Comparison of ENCODE assay signal across 21 cellular contexts in genomic region chr21:36501589-36501892, GRCh38. TPM values are rescaled to one million over a fixed set of nuclear protein-coding genes. Genes with fewer than 3 reads are reported as not detected.
DNase-seq lines count a peak whose midpoint lies in the region; ATAC-seq, FAIRE-seq and TF ChIP-seq lines count a peak whose summit lies in the region.
"Had no signal": no experiment of that assay in that cellular context is flagged by ENCODE, and none has a peak within 500 bp of the region (broad histone marks: within the 10 kb centered on the region; RNA-seq: fewer than 3 reads in every experiment).

No MANE protein-coding gene starts in this region.

- H2AFZ ChIP-seq in HepG2 (ENCODE audit: low read length) = no peak overlapping the region
- H2AFZ ChIP-seq: GM23338 had no signal

- CTCF ChIA-PET in A673 (lab: Charles Lee) (interaction anchor here (0.7 kb wide), 1 partner anchor 441 kb away, joined by 3 read pairs; no protein-coding TSS in a partner anchor), HepG2 (lab: Yijun Ruan, JAX; ENCODE audit: low intra/inter-chr PET ratio, low total read pairs) (no interaction called here)

- intact Hi-C loops in A673 (cut with micrococcal nuclease; ENCODE audit: unreplicated experiment) (loop anchor here (10.0 kb wide), 2 partner anchors 213 to 353 kb away; no protein-coding TSS in a partner anchor), HepG2 (cut with micrococcal nuclease; ENCODE audit: unreplicated experiment) (loop anchor here (10.0 kb wide), 1 partner anchor 83 kb away; no protein-coding TSS in a partner anchor)

- in situ Hi-C loops in HepG2 (cut with HindIII; ENCODE audit: extremely low pct_ligation_motif_present, low pct_unique_long_range_greater_than_20kb) = loop anchor here (5.0 kb wide), 1 partner anchor 426 kb away; no protein-coding TSS in a partner anchor

- no peaks in the 10 kb centered on the region for H3K9me3 Mint-ChIP-seq in chondrocyte (ENCODE audit: low read depth)
- H3K9me3 Mint-ChIP-seq in natural killer cell treated with Interleukin-12 subunit alpha and Interleukin-12 subunit beta and Interleukin-15 and Interleukin-18, amount 100 ng/mL, for 72 hours = no peaks in the 10 kb centered on the region
- H3K9me3 Mint-ChIP-seq: CD4-positive, alpha-beta T cell had no signal

- peak overlapping the region; percentile 51 for H3K4me2 ChIP-seq in HepG2 (ENCODE audit: low read depth, low read length)
- H3K4me2 ChIP-seq: BLaER1 treated with 17β-estradiol and CSF1 and Interleukin-3, amounts not matched to agents 10 nM and 100 nM; GM23338 had no signal

- WGBS in HepG2 (ENCODE audit: low lambda C conversion rate) = 5% methylated on average over 4 of the region's 4 CpGs

- H3K9me3 ChIP-seq in A673 (ENCODE audit: low read depth, low read length, poor library complexity, severe bottlenecking) = no peaks in the 10 kb centered on the region
- no peaks in the 10 kb centered on the region for H3K9me3 ChIP-seq in HepG2 (ENCODE audit: low read length)
- H3K9me3 ChIP-seq: BLaER1 treated with 17β-estradiol and CSF1 and Interleukin-3, amounts not matched to agents 10 nM and 100 nM had no signal

- no peaks in the 10 kb centered on the region for H3K27me3 Mint-ChIP-seq in chondrocyte (ENCODE audit: low read depth)
- H3K27me3 Mint-ChIP-seq in natural killer cell treated with Interleukin-12 subunit alpha and Interleukin-12 subunit beta and Interleukin-15 and Interleukin-18, amount 100 ng/mL, for 72 hours = no peaks in the 10 kb centered on the region

- BruUV-seq in A673 (replicated peaks; lab: Mats Ljungman, UMichigan) (no TSS peak), HepG2 (replicated peaks; lab: Mats Ljungman, UMichigan) (no TSS peak)

- no peak for TF ChIP-seq EP300 in HepG2 (IDR thresholded peaks at IDR 0.05; ENCODE audit: low read depth in 2 of 2, low read length in 2 of 2)
- no peak for TF ChIP-seq EP300 in HepG2 (CRISPR knock-in tag; IDR thresholded peaks at IDR 0.05; ENCODE audit: borderline replicate concordance)

- H3K4me1 Mint-ChIP-seq in chondrocyte (ENCODE audit: low read depth) = peaks cover 25% of the 10 kb centered on the region
- peaks cover 4 to 16% of the 10 kb centered on the region in 2 donors for H3K4me1 Mint-ChIP-seq in natural killer cell treated with Interleukin-12 subunit alpha and Interleukin-12 subunit beta and Interleukin-15 and Interleukin-18, amount 100 ng/mL, for 72 hours (ENCODE audit: low read depth in 2 of 2)

- no peak for TF ChIP-seq RAD21 in HepG2 (CRISPR knock-in tag; IDR thresholded peaks at IDR 0.05)

- H3K36me3 Mint-ChIP-seq in chondrocyte (ENCODE audit: low read depth) = no peaks in the 10 kb centered on the region
- no peaks in the 10 kb centered on the region for H3K36me3 Mint-ChIP-seq in natural killer cell treated with Interleukin-12 subunit alpha and Interleukin-12 subunit beta and Interleukin-15 and Interleukin-18, amount 100 ng/mL, for 72 hours

- H3K27ac Mint-ChIP-seq in chondrocyte (ENCODE audit: unreplicated experiment) = peak overlapping the region; percentile 70
- H3K27ac Mint-ChIP-seq in natural killer cell treated with Interleukin-12 subunit alpha and Interleukin-12 subunit beta and Interleukin-15 and Interleukin-18, amount 100 ng/mL, for 72 hours = no peak overlapping the region
- H3K27ac Mint-ChIP-seq: CD4-positive, alpha-beta T cell; GM23338 had no signal

- H3K27me3 ChIP-seq in A673 (replicated peaks; ENCODE audit: insufficient read depth, low read depth, low read length, poor library complexity) (no peaks in the 10 kb centered on the region), HepG2 (ENCODE audit: control insufficient read depth in 1 of 2, insufficient read depth in 2 of 2, low read length in 2 of 2) (peaks cover 0 to 12% of the 10 kb centered on the region in 2 experiments; a peak in 3 of 5 replicates)
- H3K27me3 ChIP-seq: BLaER1 treated with 17β-estradiol and CSF1 and Interleukin-3, amounts not matched to agents 10 nM and 100 nM had no signal

- no peak for DNase-seq in A673 (ENCODE audit: low spot score)
- DNase-seq in chondrocyte (ENCODE audit: low spot score) = no peak
- DNase-seq in HepG2 (ENCODE audit: low spot score) = no peak
- no peak for DNase-seq in natural killer cell treated with Interleukin-12 subunit alpha and Interleukin-12 subunit beta and Interleukin-15 and Interleukin-18, amount 100 ng/mL, for 72 hours (ENCODE audit: low spot score)
- DNase-seq in NCI-H1694 treated with DMSO at 0.1 percent for 48 hours (lab: John Stamatoyannopoulos, UW) = no peak
- no peak for DNase-seq in occipital lobe (lab: John Stamatoyannopoulos, UW)
- DNase-seq in NOMO-1 treated with DMSO at 0.1 percent for 48 hours (lab: John Stamatoyannopoulos, UW; ENCODE audit: unreplicated experiment) = no peak
- no peak for DNase-seq in foreskin melanocyte
- DNase-seq: 8988T; ACHN; Calu3; CD4-positive, alpha-beta T cell; DMS 273 treated with DMSO at 0.1 percent for 48 hours; DMS79; H7 had no signal

- no peak for TF ChIP-seq POLR2A in HepG2 (IDR thresholded peaks at IDR 0.05; ENCODE audit: insufficient read depth in 1 of 2, low read depth in 2 of 2, low read length in 2 of 2)

- no peak for FAIRE-seq in HepG2 (lab: Jason Lieb, UNC)
- FAIRE-seq: GM12878, GM18507, HTR-8/SVneo had no signal

- no peaks in the 10 kb centered on the region for H4K20me1 ChIP-seq in HepG2 (ENCODE audit: insufficient read depth, low read length)
- H4K20me1 ChIP-seq: BLaER1 treated with 17β-estradiol and CSF1 and Interleukin-3, amounts not matched to agents 10 nM and 100 nM had no signal

- H3K36me3 ChIP-seq in A673 (ENCODE audit: insufficient read depth, low read length, poor library complexity, severe bottlenecking) (no peaks in the 10 kb centered on the region), HepG2 (replicated peaks in 1 of 2; ENCODE audit: control insufficient read depth in 1 of 2, insufficient read depth in 2 of 2, low read length in 2 of 2) (no peaks in the 10 kb centered on the region)
- H3K36me3 ChIP-seq: BLaER1 treated with 17β-estradiol and CSF1 and Interleukin-3, amounts not matched to agents 10 nM and 100 nM had no signal

- H3K79me2 ChIP-seq in HepG2 (ENCODE audit: insufficient read depth, low read length) = no peaks in the 10 kb centered on the region

- H3K9ac ChIP-seq in HepG2 (ENCODE audit: insufficient read depth, low read depth, low read length) = no peak overlapping the region
- H3K9ac ChIP-seq: BLaER1 treated with 17β-estradiol and CSF1 and Interleukin-3, amounts not matched to agents 10 nM and 100 nM had no signal

- H3K4me1 ChIP-seq in A673 (ENCODE audit: insufficient read depth, low read length, poor library complexity, severe bottlenecking) (peaks cover 37% of the 10 kb centered on the region), HepG2 (ENCODE audit: insufficient read depth, low read length) (peaks cover 42% of the 10 kb centered on the region)

- TF ChIP-seq CTCF in A673 (conservative IDR thresholded peaks at IDR 0.05; ENCODE audit: low read depth, low read length) (no peak), chondrocyte (IDR thresholded peaks at IDR 0.05) (no peak), HepG2 (CRISPR knock-in tag; IDR thresholded peaks at IDR 0.05) (peak; percentile 26; the same call in 1 of the 2 replicates)

- POLR2A ChIA-PET in A673 (lab: Charles Lee; ENCODE audit: low non-redundant PET) (no interaction called here), HepG2 (lab: Yijun Ruan, JAX) (no interaction called here)

- peak overlapping the region; percentile 23 for H3K27ac ChIP-seq in A673 (ENCODE audit: low read depth, low read length, poor library complexity, severe bottlenecking)
- H3K27ac ChIP-seq in HepG2 (ENCODE audit: extremely low read length, insufficient read depth, low read length) = no peak overlapping the region
- H3K27ac ChIP-seq: BLaER1 treated with 17β-estradiol and CSF1 and Interleukin-3, amounts not matched to agents 10 nM and 100 nM had no signal

- peak; percentile 33 for ATAC-seq in HepG2
- ATAC-seq in natural killer cell treated with Interleukin-12 subunit alpha and Interleukin-12 subunit beta and Interleukin-15 and Interleukin-18, amount 100 ng/mL, for 72 hours = no peak
- ATAC-seq: GM12878, GM23338 had no signal

- H3K4me3 Mint-ChIP-seq in chondrocyte (ENCODE audit: unreplicated experiment) = no peak overlapping the region
- peak overlapping the region; percentile 25 for H3K4me3 Mint-ChIP-seq in natural killer cell treated with Interleukin-12 subunit alpha and Interleukin-12 subunit beta and Interleukin-15 and Interleukin-18, amount 100 ng/mL, for 72 hours
- H3K4me3 Mint-ChIP-seq: CD4-positive, alpha-beta T cell; GM23338 had no signal

- H3K4me3 ChIP-seq in A673 (ENCODE audit: low read depth, low read length, poor library complexity, severe bottlenecking) = no peak overlapping the region
- no peak overlapping the region for H3K4me3 ChIP-seq in HepG2 (replicated peaks in 1 of 3; ENCODE audit: insufficient read depth in 1 of 3, low read depth in 2 of 3, low read length in 3 of 3)
- H3K4me3 ChIP-seq: BLaER1 treated with 17β-estradiol and CSF1 and Interleukin-3, amounts not matched to agents 10 nM and 100 nM; GM12878; GM23338 had no signal

RNA-seq across cellular contexts. Expression of gene CLDN14, which starts 21.6 kb away (rescaled TPM):
- total RNA-seq in A673 (2021) (not detected in 2 replicates), chondrocyte (not detected in 3 replicates), HepG2 (2016; rRNA removed; fragmentation: Illumina TruSeq; extraction: Trizol) (0.77 and 1.1 TPM in 2 replicates), occipital lobe (not detected)
- total RNA-seq in HepG2 (2016; cell fraction: cytosol; rRNA removed; fragmentation: Illumina TruSeq; extraction: Trizol; ENCODE audit: low read depth) = 0.71 and 1.1 TPM in 2 replicates
- total RNA-seq in HepG2 (2016; cell fraction: insoluble cytoplasmic fraction; rRNA removed; fragmentation: Illumina TruSeq; extraction: Trizol) = 0.85 and 1.2 TPM in 2 replicates
- total RNA-seq in HepG2 (2016; cell fraction: membrane; rRNA removed; fragmentation: Illumina TruSeq; extraction: Trizol) = 1.3 and 1.5 TPM in 2 replicates
- 1.1 and 1.3 TPM in 2 replicates for total RNA-seq in HepG2 (2016; cell fraction: nucleus; rRNA removed; fragmentation: Illumina TruSeq; extraction: Trizol)
- 1.4 and 3.7 TPM in 2 replicates for polyA plus RNA-seq in HepG2 (2011; rRNA removed)
- polyA plus RNA-seq in HepG2 (2011; cell fraction: cytosol; rRNA removed) = 2.5 and 2.9 TPM in 2 replicates
- polyA plus RNA-seq in HepG2 (2011; cell fraction: nucleus; rRNA removed) = 4.2 and 6.3 TPM in 2 replicates
- 3.3 and 6.2 TPM in 2 replicates for polyA plus RNA-seq in HepG2 (2012)
- polyA plus RNA-seq in HepG2 (2016; cell fraction: cytosol; fragmentation: Illumina TruSeq; extraction: Trizol; ENCODE audit: low read depth) = 0.24 and 0.27 TPM in 2 replicates
- polyA plus RNA-seq in HepG2 (2016; cell fraction: insoluble cytoplasmic fraction; fragmentation: Illumina TruSeq; extraction: Trizol; ENCODE audit: low read depth) = 0.56 and 0.57 TPM in 2 replicates
- polyA plus RNA-seq in HepG2 (2016; cell fraction: membrane; fragmentation: Illumina TruSeq; extraction: Trizol; ENCODE audit: low read depth) = 0.61 and 0.64 TPM in 2 replicates
- polyA plus RNA-seq in HepG2 (2016; cell fraction: nucleus; fragmentation: Illumina TruSeq; extraction: Trizol; ENCODE audit: insufficient read depth, low read depth) = 1.1 and 1.4 TPM in 2 replicates
- 5.6 TPM in 1 of 2 replicates, not detected in the other for polyA minus RNA-seq in HepG2 (2011; rRNA and poly(A)+ RNA removed; ENCODE audit: low replicate concordance)
- polyA minus RNA-seq in HepG2 (2011; cell fraction: cytosol; rRNA and poly(A)+ RNA removed) = 1.1 and 2.0 TPM in 2 replicates
- polyA minus RNA-seq in HepG2 (2011; cell fraction: nucleus; rRNA and poly(A)+ RNA removed) = 2.8 and 5.1 TPM in 2 replicates
- not detected for total RNA-seq in natural killer cell treated with Interleukin-12 subunit alpha and Interleukin-12 subunit beta and Interleukin-15 and Interleukin-18, amount 100 ng/mL, for 72 hours
- total RNA-seq: Calu3; CD4-positive, alpha-beta T cell; G401; GM23338; H7 had no signal
- polyA plus RNA-seq: GM23338 had no signal
